9 cellular contexts compared by ENCODE assay signal in genomic region chr1:202164271-202165037, GRCh38. TPM values are rescaled to one million over a fixed set of nuclear protein-coding genes. Genes with fewer than 3 reads are reported as not detected.
DNase-seq lines count a peak whose midpoint lies in the region; ATAC-seq and TF ChIP-seq lines count a peak whose summit lies in the region.
"Had no signal": no experiment of that assay in that cellular context is flagged by ENCODE, and none has a peak within 500 bp of the region (broad histone marks: within the 10 kb centered on the region; RNA-seq: fewer than 3 reads in every experiment).

No MANE protein-coding gene starts in this region.

- H3K27me3 Mint-ChIP-seq in activated naive CD4-positive, alpha-beta T cell treated with anti-CD3 and anti-CD28 coated beads, Interleukin-2, amount 10 ng/mL, durations not matched to agents 7 days and 5 days = peaks cover 13% of the 10 kb centered on the region
- H3K27me3 Mint-ChIP-seq in CD14-positive monocyte (ENCODE audit: low read depth in 3 of 3) = peaks cover 4 to 11% (median 4%) of the 10 kb centered on the region in 3 donors

- intact Hi-C loops in CD14-positive monocyte (cut with micrococcal nuclease) = no loop called here
- intact Hi-C loops in left lung (cut with DNase I) = no loop called here

- H3K4me3 ChIP-seq in left lung = no peak overlapping the region

- H3K27ac ChIP-seq in left lung = no peak overlapping the region

- ATAC-seq in GM21423 (IDR thresholded peaks at IDR 0.05; ENCODE audit: unreplicated experiment) (peak; percentile 50), GM18858 (IDR thresholded peaks at IDR 0.05; ENCODE audit: unreplicated experiment) (no peak), left lung (no peak)

- DNase-seq in NK-92 treated with Interleukin-12 subunit alpha and Interleukin-12 subunit beta, amount 100 ng/mL, for 24 hours (lab: John Stamatoyannopoulos, UW) = peak; percentile 67
- DNase-seq in activated naive CD4-positive, alpha-beta T cell treated with anti-CD3 and anti-CD28 coated beads, Interleukin-2, amount 10 ng/mL, durations not matched to agents 7 days and 5 days = peak; percentile 86
- DNase-seq in stimulated activated CD8-positive, alpha-beta memory T cell treated with anti-CD3 and anti-CD28 coated beads, Interleukin-4, amount 100 ng/mL, for 4 hours (ENCODE audit: low read depth in 2 of 2, low spot score in 1 of 2) = peak; percentile 53 to 68
- DNase-seq in CD14-positive monocyte (ENCODE audit: low spot score) (no peak), NCI-H345 (lab: John Stamatoyannopoulos, UW) (no peak), left lung (no peak)

- peak overlapping the region; percentile 53 for H3K27ac Mint-ChIP-seq in activated naive CD4-positive, alpha-beta T cell treated with anti-CD3 and anti-CD28 coated beads, Interleukin-2, amount 10 ng/mL, durations not matched to agents 7 days and 5 days
- peak overlapping the region in 1 of 7 donors; percentile 63 for H3K27ac Mint-ChIP-seq in CD14-positive monocyte

- H3K36me3 Mint-ChIP-seq in activated naive CD4-positive, alpha-beta T cell treated with anti-CD3 and anti-CD28 coated beads, Interleukin-2, amount 10 ng/mL, durations not matched to agents 7 days and 5 days = peaks cover 10% of the 10 kb centered on the region
- peaks cover 0 to 2% of the 10 kb centered on the region in 2 donors for H3K36me3 Mint-ChIP-seq in CD14-positive monocyte

- H3K9me3 Mint-ChIP-seq in activated naive CD4-positive, alpha-beta T cell treated with anti-CD3 and anti-CD28 coated beads, Interleukin-2, amount 10 ng/mL, durations not matched to agents 7 days and 5 days = no peaks in the 10 kb centered on the region
- no peaks in the 10 kb centered on the region for H3K9me3 Mint-ChIP-seq in CD14-positive monocyte

- TF ChIP-seq CTCF in CD14-positive monocyte (IDR thresholded peaks at IDR 0.05) (no peak), left lung (IDR thresholded peaks at IDR 0.05) (no peak)

- H3K4me3 Mint-ChIP-seq in activated naive CD4-positive, alpha-beta T cell treated with anti-CD3 and anti-CD28 coated beads, Interleukin-2, amount 10 ng/mL, durations not matched to agents 7 days and 5 days = peak overlapping the region; percentile 5
- no peak overlapping the region for H3K4me3 Mint-ChIP-seq in CD14-positive monocyte

- no peaks in the 10 kb centered on the region for H3K27me3 ChIP-seq in left lung

- CTCF ChIA-PET in activated naive CD4-positive, alpha-beta T cell treated with anti-CD3 and anti-CD28 coated beads, Interleukin-2, amount 10 ng/mL, durations not matched to agents 7 days and 5 days (lab: Charles Lee) = interaction anchor here (1.0 to 2.5 kb wide), 4 partner anchors 9 to 21 kb away, joined by 4 to 22 read pairs (median 4); no protein-coding TSS in a partner anchor

- H3K36me3 ChIP-seq in left lung = no peaks in the 10 kb centered on the region

- peaks cover 5 to 49% of the 10 kb centered on the region in 2 donors for H3K4me1 ChIP-seq in left lung

- peaks cover 68% of the 10 kb centered on the region for H3K4me1 Mint-ChIP-seq in activated naive CD4-positive, alpha-beta T cell treated with anti-CD3 and anti-CD28 coated beads, Interleukin-2, amount 10 ng/mL, durations not matched to agents 7 days and 5 days
- H3K4me1 Mint-ChIP-seq in CD14-positive monocyte = peaks cover 47% of the 10 kb centered on the region

- H3K9me3 ChIP-seq in left lung = no peaks in the 10 kb centered on the region

RNA-seq across cellular contexts. Expression of gene PTPN7, which starts 4.1 kb away (rescaled TPM):
- 1 to 10 TPM; 4.0 to 8.3 TPM for polyA plus RNA-seq in CD14-positive monocyte
- 10 to 100 TPM in 1 of 2 donors, 1 to 10 TPM in 1; 2.7 to 11.7 TPM for total RNA-seq in left lung
- total RNA-seq: M059J had no signal

RNA-seq across cellular contexts. Expression of gene ARL8A, which starts 19.9 kb away (rescaled TPM):
- polyA plus RNA-seq in CD14-positive monocyte = 10 to 100 TPM; 12.4 to 14.8 TPM
- 100 to 1,000 TPM in 1 of 2 donors, 10 to 100 TPM in 1; 91.2 to 112 TPM for total RNA-seq in left lung

RNA-seq across cellular contexts. Expression of gene LGR6, which starts 29.1 kb away (rescaled TPM):
- polyA plus RNA-seq in CD14-positive monocyte = not detected
- 1 to 10 TPM; 1.5 TPM for total RNA-seq in left lung
- total RNA-seq: M059J had no signal

RNA-seq across cellular contexts. Expression of gene GPR37L1, which starts 41.7 kb away (rescaled TPM):
- polyA plus RNA-seq in CD14-positive monocyte = under 1 TPM; 0.06 to 0.13 TPM
- total RNA-seq in left lung = under 1 TPM; 0.05 to 0.09 TPM
- total RNA-seq: M059J had no signal

Comparison
In these comparisons a context has a peak if more than half of its experiments do, and no peak if none do; other contexts are left out.
1. DNase-seq: peak in NK-92 treated with Interleukin-12 subunit alpha and Interleukin-12 subunit beta, amount 100 ng/mL, for 24 hours (single experiment), activated naive CD4-positive, alpha-beta T cell treated with anti-CD3 and anti-CD28 coated beads, Interleukin-2, amount 10 ng/mL, durations not matched to agents 7 days and 5 days (single experiment) and stimulated activated CD8-positive, alpha-beta memory T cell treated with anti-CD3 and anti-CD28 coated beads, Interleukin-4, amount 100 ng/mL, for 4 hours (2 of 2); none in CD14-positive monocyte (single experiment), NCI-H345 (single experiment) and left lung (0 of 2).